Comparison of ENCODE assay signal across 8 cellular contexts in genomic region chr5:150639751-150640150, GRCh38. TPM values are rescaled to one million over a fixed set of nuclear protein-coding genes. Genes with fewer than 3 reads are reported as not detected.
DNase-seq lines count a peak whose midpoint lies in the region; ATAC-seq, FAIRE-seq and TF ChIP-seq lines count a peak whose summit lies in the region.
"Had no signal": no experiment of that assay in that cellular context is flagged by ENCODE, and none has a peak within 500 bp of the region (broad histone marks: within the 10 kb centered on the region; RNA-seq: fewer than 3 reads in every experiment).

No MANE protein-coding gene starts in this region.

- H3K9me3 ChIP-seq in endothelial cell of umbilical vein (replicated peaks; ENCODE audit: control insufficient read depth, insufficient read depth, low read length) (no peaks in the 10 kb centered on the region), transverse colon (no peaks in the 10 kb centered on the region)

- H3K4me1 Mint-ChIP-seq in nephron progenitor cell = peaks cover 74% of the 10 kb centered on the region

- H3K36me3 ChIP-seq in endothelial cell of umbilical vein (ENCODE audit: control insufficient read depth in 2 of 2, extremely low read depth in 1 of 2, insufficient read depth in 2 of 2, low read length in 2 of 2) (peaks cover 0 to 5% of the 10 kb centered on the region in 2 experiments), transverse colon (no peaks in the 10 kb centered on the region)

- 61% methylated on average over 5 of the region's 5 CpGs; no CpG with 5 or more reads in 1 of the 2 donors for WGBS in transverse colon (ENCODE audit: low coverage in 1 of 2), 2 donors

- peak overlapping the region; percentile 78 for H3K4me2 ChIP-seq in endothelial cell of umbilical vein (ENCODE audit: insufficient read depth, low read length)

- H3K36me3 Mint-ChIP-seq in nephron progenitor cell (ENCODE audit: low read depth) = no peaks in the 10 kb centered on the region

- H3K4me3 Mint-ChIP-seq in nephron progenitor cell = no peak overlapping the region

- TF ChIP-seq CTCF in WI38 (IDR thresholded peaks at IDR 0.05; ENCODE audit: low read depth, low read length) (no peak), endothelial cell of umbilical vein (IDR thresholded peaks at IDR 0.05; ENCODE audit: extremely low read depth in 1 of 2, insufficient read depth in 1 of 2, low read depth in 1 of 2, low read length in 2 of 2) (no peak), nephron progenitor cell (IDR thresholded peaks at IDR 0.05) (no peak), transverse colon (IDR thresholded peaks at IDR 0.05) (no peak), omental fat pad (IDR thresholded peaks at IDR 0.05) (no peak)

- FAIRE-seq in endothelial cell of umbilical vein (lab: Jason Lieb, UNC) = no peak

- no peak overlapping the region for H2AFZ ChIP-seq in endothelial cell of umbilical vein (ENCODE audit: low read depth, low read length)

- H3K27me3 ChIP-seq in endothelial cell of umbilical vein (ENCODE audit: control insufficient read depth in 2 of 2, insufficient read depth in 2 of 2, low read length in 2 of 2) = no peaks in the 10 kb centered on the region
- no peaks in the 10 kb centered on the region for H3K27me3 ChIP-seq in transverse colon

- TF ChIP-seq POLR2A in endothelial cell of umbilical vein (IDR thresholded peaks at IDR 0.05; ENCODE audit: low read depth, low read length) (no peak), transverse colon (IDR thresholded peaks at IDR 0.05) (no peak)

- intact Hi-C loops in endothelial cell of umbilical vein (cut with micrococcal nuclease) (loop anchor here (1.0 to 2.0 kb wide), 2 partner anchors 125 to 189 kb away; no protein-coding TSS in a partner anchor), transverse colon (cut with DNase I; ENCODE audit: low total_unique reads) (no loop called here)

- dilution Hi-C loops in endothelial cell of umbilical vein (cut with MboI; ENCODE audit: extremely low pct_ligation_motif_present, low sequenced_read_pairs) = no loop called here

- no peak for TF ChIP-seq EP300 in transverse colon (IDR thresholded peaks at IDR 0.05; ENCODE audit: low read depth)

- H3K4me1 ChIP-seq in endothelial cell of umbilical vein (ENCODE audit: control insufficient read depth, extremely low read depth, insufficient read depth, low read length) (peaks cover 75% of the 10 kb centered on the region), transverse colon (peaks cover 31 to 76% (median 42%) of the 10 kb centered on the region in 4 donors)

- H3K79me2 ChIP-seq in endothelial cell of umbilical vein (ENCODE audit: control insufficient read depth, insufficient read depth, low read length) = peaks cover 28% of the 10 kb centered on the region

- peak overlapping the region; percentile 98 for H3K9ac ChIP-seq in endothelial cell of umbilical vein (replicated peaks; ENCODE audit: extremely low read depth, insufficient read depth, low read length)

- H3K9me3 Mint-ChIP-seq in nephron progenitor cell = no peaks in the 10 kb centered on the region

- in situ Hi-C loops in transverse colon (cut with MboI; ENCODE audit: low pct_ligation_motif_present in 1 of 4, low pct_unique_long_range_greater_than_20kb in 1 of 4, low sequenced_read_pairs in 3 of 4) = no loop called here

- no peaks in the 10 kb centered on the region for H3K9me1 ChIP-seq in endothelial cell of umbilical vein (replicated peaks; ENCODE audit: control insufficient read depth, extremely low read depth, insufficient read depth, low read length)

- peak overlapping the region; percentile 98 for H3K27ac ChIP-seq in endothelial cell of umbilical vein (ENCODE audit: insufficient read depth, low read depth, low read length)
- H3K27ac ChIP-seq in transverse colon = peak overlapping the region; percentile 78 to 89 (median 84)

- POLR2A ChIA-PET in endothelial cell of umbilical vein (lab: Charles Lee) = interaction anchor here (1.0 kb wide), 1 partner anchor 50 kb away, joined by 4 read pairs; no protein-coding TSS in a partner anchor

- H3K27ac Mint-ChIP-seq in nephron progenitor cell = peak overlapping the region; percentile 36

- H3K27me3 Mint-ChIP-seq in nephron progenitor cell (ENCODE audit: low read depth, poor library complexity) = peaks cover 8% of the 10 kb centered on the region

- CTCF ChIA-PET in endothelial cell of umbilical vein (lab: Charles Lee) = interaction anchor here (0.8 to 6.8 kb wide), 7 partner anchors 14 to 122 kb away, joined by 3 to 52 read pairs (median 6); no protein-coding TSS in a partner anchor

- BruUV-seq in endothelial cell of umbilical vein (replicated peaks; lab: Mats Ljungman, UMichigan) = no TSS peak

- H3K4me3 ChIP-seq in WI38 (ENCODE audit: low read depth, low read length) (peak overlapping the region; percentile 66), endothelial cell of umbilical vein (replicated peaks in 1 of 3; ENCODE audit: insufficient read depth in 1 of 3, low read depth in 1 of 3, low read length in 3 of 3) (peak overlapping the region in 2 of 3 experiments; percentile 60 to 73), transverse colon (no peak overlapping the region)

- peak; percentile 43 for DNase-seq in endothelial cell of umbilical vein (ENCODE audit: low read depth, low spot score)
- DNase-seq in nephron progenitor cell = no peak
- no peak for DNase-seq in transverse colon
- no peak for DNase-seq in amygdala (lab: John Stamatoyannopoulos, UW)
- DNase-seq in omental fat pad (ENCODE audit: low spot score) = no peak
- DNase-seq: NCI-H187 had no signal

- ATAC-seq in HG03354 (IDR thresholded peaks at IDR 0.05; ENCODE audit: poor library complexity, severe bottlenecking, unreplicated experiment) (no peak), omental fat pad (ENCODE audit: low FRiP score) (no peak)

- no peaks in the 10 kb centered on the region for H4K20me1 ChIP-seq in endothelial cell of umbilical vein (replicated peaks; ENCODE audit: control insufficient read depth, extremely low read depth, insufficient read depth, low read length)

TF ChIP-seq in endothelial cell of umbilical vein, 7 proteins besides CTCF, POLR2A, EP300 and RAD21:
- TF ChIP-seq, protein P1, sequence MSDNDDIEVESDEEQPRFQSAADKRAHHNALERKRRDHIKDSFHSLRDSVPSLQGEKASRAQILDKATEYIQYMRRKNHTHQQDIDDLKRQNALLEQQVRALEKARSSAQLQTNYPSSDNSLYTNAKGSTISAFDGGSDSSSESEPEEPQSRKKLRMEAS (IDR thresholded peaks at IDR 0.05; ENCODE audit: insufficient read depth, insufficient read length) = no peak
- no peak for TF ChIP-seq FOS (IDR thresholded peaks at IDR 0.05; ENCODE audit: borderline replicate concordance, insufficient read depth, low read length)
- TF ChIP-seq MYC (IDR thresholded peaks at IDR 0.05; ENCODE audit: low read depth, low read length) = no peak
- TF ChIP-seq POLR2AphosphoS5 (IDR thresholded peaks at IDR 0.05; ENCODE audit: insufficient read depth, low read depth, low read length) = no peak
- TF ChIP-seq JUN (IDR thresholded peaks at IDR 0.05; ENCODE audit: borderline replicate concordance, insufficient read depth, insufficient read length, low read depth) = no peak
- TF ChIP-seq GATA2 (IDR thresholded peaks at IDR 0.05; ENCODE audit: insufficient read depth, insufficient read length, low read depth, low read length) = no peak

RNA-seq across cellular contexts. Expression of gene SYNPO, which starts 0.7 kb away (rescaled TPM):
- 93.9 and 121 TPM in 2 replicates for total RNA-seq in endothelial cell of umbilical vein
- 56.9 and 68.4 TPM in 2 replicates for polyA plus RNA-seq in endothelial cell of umbilical vein
- polyA plus RNA-seq in endothelial cell of umbilical vein (2011; cell fraction: cytosol; rRNA removed) = 58.1 and 70.3 TPM in 2 replicates
- 80.9 and 110 TPM in 2 replicates for polyA plus RNA-seq in endothelial cell of umbilical vein (2011; cell fraction: nucleus; rRNA removed)
- polyA plus RNA-seq in endothelial cell of umbilical vein (2012) = 58.3 and 66.7 TPM in 2 replicates
- polyA minus RNA-seq in endothelial cell of umbilical vein = 84.2 and 147 TPM in 2 replicates
- polyA minus RNA-seq in endothelial cell of umbilical vein (2011; cell fraction: cytosol; rRNA and poly(A)+ RNA removed) = 8.7 TPM
- 66.6 and 71.2 TPM in 2 replicates for polyA minus RNA-seq in endothelial cell of umbilical vein (2011; cell fraction: nucleus; rRNA and poly(A)+ RNA removed)
- total RNA-seq in transverse colon = 10 to 100 TPM; 15.5 to 89.4 (median 41.8) TPM
- 10 to 100 TPM; 12.2 to 43.6 (median 26.1) TPM for total RNA-seq in omental fat pad

RNA-seq across cellular contexts. Expression of gene MYOZ3, which starts 21.3 kb away (rescaled TPM):
- total RNA-seq in endothelial cell of umbilical vein = 1.1 and 1.2 TPM in 2 replicates
- polyA plus RNA-seq in endothelial cell of umbilical vein = 0.43 and 0.59 TPM in 2 replicates
- 0.27 and 0.37 TPM in 2 replicates for polyA plus RNA-seq in endothelial cell of umbilical vein (2011; cell fraction: cytosol; rRNA removed)
- polyA plus RNA-seq in endothelial cell of umbilical vein (2011; cell fraction: nucleus; rRNA removed) = 0.55 and 0.80 TPM in 2 replicates
- 0.28 and 0.67 TPM in 2 replicates for polyA plus RNA-seq in endothelial cell of umbilical vein (2012)
- 0.68 and 0.75 TPM in 2 replicates for polyA minus RNA-seq in endothelial cell of umbilical vein
- polyA minus RNA-seq in endothelial cell of umbilical vein (2011; cell fraction: cytosol; rRNA and poly(A)+ RNA removed) = not detected
- 0.77 and 1.1 TPM in 2 replicates for polyA minus RNA-seq in endothelial cell of umbilical vein (2011; cell fraction: nucleus; rRNA and poly(A)+ RNA removed)
- total RNA-seq in transverse colon = not detected
- total RNA-seq in omental fat pad = 1 to 10 TPM in 1 of 4 donors, under 1 TPM in 2, not detected in 1; 0.28 to 1.7 (median 0.56) TPM

Comparison
In these comparisons a context has a peak if more than half of its experiments do, and no peak if none do; other contexts are left out.
1. H3K4me3 ChIP-seq: peak in WI38 (single experiment) and endothelial cell of umbilical vein (2 of 3); none in transverse colon (0 of 4).